1 cellular context compared by ENCODE assay signal in the genomic region with DNA sequence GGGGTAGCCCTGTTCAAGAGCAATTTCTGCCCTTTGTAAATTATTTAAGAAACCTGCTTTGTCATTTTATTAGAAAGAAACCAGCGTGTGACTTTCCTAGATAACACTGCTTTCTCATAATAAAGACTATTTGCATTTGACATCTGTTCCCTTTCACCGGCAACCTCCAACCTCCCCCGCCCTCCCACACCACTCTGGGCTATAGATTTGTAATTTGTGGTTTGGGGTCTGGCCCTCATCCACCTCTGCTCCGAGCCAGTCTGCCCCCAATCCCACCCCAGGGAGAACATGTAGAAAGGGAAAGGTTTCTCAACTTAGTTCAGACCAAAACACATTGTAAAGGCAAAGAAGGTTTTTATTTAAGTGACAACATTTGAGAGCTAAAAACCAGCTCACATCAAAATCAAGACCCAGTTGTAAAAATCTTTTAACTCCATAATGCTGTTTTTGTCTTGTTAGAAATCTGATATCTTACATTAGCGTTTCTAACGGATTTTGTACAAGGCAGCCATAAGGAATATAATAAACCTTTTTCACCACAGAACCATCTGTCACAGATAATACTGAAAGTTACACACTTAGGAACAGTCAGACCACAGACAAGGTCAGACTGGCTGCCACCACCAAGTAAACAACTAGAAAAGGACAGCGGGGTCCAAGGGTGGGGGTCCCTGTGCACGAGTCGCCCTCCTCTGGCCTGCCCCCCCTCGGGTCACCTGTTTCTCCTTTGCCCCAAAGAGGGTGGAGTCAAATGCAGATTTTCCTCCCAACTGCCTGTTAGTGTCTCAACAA.
TF ChIP-seq lines count a peak whose summit lies in the region.

No MANE protein-coding gene starts in this region.

TF ChIP-seq in K562, 482 proteins besides CTCF, POLR2A, EP300 and RAD21 (continued from another document and continues in another):
- TF ChIP-seq, protein P1, sequence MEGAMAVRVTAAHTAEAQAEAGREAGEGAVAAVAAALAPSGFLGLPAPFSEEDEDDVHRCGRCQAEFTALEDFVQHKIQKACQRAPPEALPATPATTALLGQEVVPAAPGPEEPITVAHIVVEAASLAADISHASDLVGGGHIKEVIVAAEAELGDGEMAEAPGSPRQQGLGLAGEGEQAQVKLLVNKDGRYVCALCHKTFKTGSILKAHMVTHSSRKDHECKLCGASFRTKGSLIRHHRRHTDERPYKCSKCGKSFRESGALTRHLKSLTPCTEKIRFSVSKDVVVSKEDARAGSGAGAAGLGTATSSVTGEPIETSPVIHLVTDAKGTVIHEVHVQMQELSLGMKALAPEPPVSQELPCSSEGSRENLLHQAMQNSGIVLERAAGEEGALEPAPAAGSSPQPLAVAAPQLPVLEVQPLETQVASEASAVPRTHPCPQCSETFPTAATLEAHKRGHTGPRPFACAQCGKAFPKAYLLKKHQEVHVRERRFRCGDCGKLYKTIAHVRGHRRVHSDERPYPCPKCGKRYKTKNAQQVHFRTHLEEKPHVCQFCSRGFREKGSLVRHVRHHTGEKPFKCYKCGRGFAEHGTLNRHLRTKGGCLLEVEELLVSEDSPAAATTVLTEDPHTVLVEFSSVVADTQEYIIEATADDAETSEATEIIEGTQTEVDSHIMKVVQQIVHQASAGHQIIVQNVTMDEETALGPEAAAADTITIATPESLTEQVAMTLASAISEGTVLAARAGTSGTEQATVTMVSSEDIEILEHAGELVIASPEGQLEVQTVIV (CRISPR knock-in tag; IDR thresholded peaks at IDR 0.05; ENCODE audit: borderline replicate concordance) = no peak
- no peak for TF ChIP-seq CHCHD3 (CRISPR knock-in tag; IDR thresholded peaks at IDR 0.05)
- TF ChIP-seq ZNF707 (CRISPR knock-in tag; conservative IDR thresholded peaks at IDR 0.05) = no peak
- no peak for TF ChIP-seq ZBTB8A (IDR thresholded peaks at IDR 0.05; ENCODE audit: partially characterized antibody)
- TF ChIP-seq KLF16 (IDR thresholded peaks at IDR 0.05) = 0 out of 2 replicates have a peak, but pooled peaks have one; percentile 22
- peak; percentile 73 for TF ChIP-seq TAL1 (IDR thresholded peaks at IDR 0.05)
- peak in 1 of 2 experiments; percentile 18; a peak in 1 of 4 replicates for TF ChIP-seq RCOR1 (IDR thresholded peaks at IDR 0.05; ENCODE audit: borderline replicate concordance in 1 of 2, low read depth in 2 of 2, low read length in 2 of 2)
- TF ChIP-seq, protein P2, sequence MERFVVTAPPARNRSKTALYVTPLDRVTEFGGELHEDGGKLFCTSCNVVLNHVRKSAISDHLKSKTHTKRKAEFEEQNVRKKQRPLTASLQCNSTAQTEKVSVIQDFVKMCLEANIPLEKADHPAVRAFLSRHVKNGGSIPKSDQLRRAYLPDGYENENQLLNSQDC (CRISPR knock-in tag; IDR thresholded peaks at IDR 0.05) = no peak
- TF ChIP-seq FOXK1 (CRISPR knock-in tag; IDR thresholded peaks at IDR 0.05; ENCODE audit: borderline replicate concordance) = no peak
- TF ChIP-seq ZC3H4 (CRISPR knock-in tag; IDR thresholded peaks at IDR 0.05; ENCODE audit: borderline replicate concordance) = no peak
- no peak for TF ChIP-seq ZNF551 (CRISPR knock-in tag; IDR thresholded peaks at IDR 0.05)
- no peak for TF ChIP-seq ZNF764 (CRISPR knock-in tag; IDR thresholded peaks at IDR 0.05; ENCODE audit: low read depth)
- TF ChIP-seq ZNF224 (CRISPR knock-in tag; IDR thresholded peaks at IDR 0.05) = no peak
- peak; percentile 71; the same call in 1 of the 2 replicates for TF ChIP-seq BCL6 (CRISPR knock-in tag; IDR thresholded peaks at IDR 0.05)
- no peak for TF ChIP-seq ZFP1 (CRISPR knock-in tag; IDR thresholded peaks at IDR 0.05)
- TF ChIP-seq NFIC (IDR thresholded peaks at IDR 0.05) = peak; percentile 67
- no peak for TF ChIP-seq ZNF282 (CRISPR knock-in tag; IDR thresholded peaks at IDR 0.05)
- TF ChIP-seq, protein P3, sequence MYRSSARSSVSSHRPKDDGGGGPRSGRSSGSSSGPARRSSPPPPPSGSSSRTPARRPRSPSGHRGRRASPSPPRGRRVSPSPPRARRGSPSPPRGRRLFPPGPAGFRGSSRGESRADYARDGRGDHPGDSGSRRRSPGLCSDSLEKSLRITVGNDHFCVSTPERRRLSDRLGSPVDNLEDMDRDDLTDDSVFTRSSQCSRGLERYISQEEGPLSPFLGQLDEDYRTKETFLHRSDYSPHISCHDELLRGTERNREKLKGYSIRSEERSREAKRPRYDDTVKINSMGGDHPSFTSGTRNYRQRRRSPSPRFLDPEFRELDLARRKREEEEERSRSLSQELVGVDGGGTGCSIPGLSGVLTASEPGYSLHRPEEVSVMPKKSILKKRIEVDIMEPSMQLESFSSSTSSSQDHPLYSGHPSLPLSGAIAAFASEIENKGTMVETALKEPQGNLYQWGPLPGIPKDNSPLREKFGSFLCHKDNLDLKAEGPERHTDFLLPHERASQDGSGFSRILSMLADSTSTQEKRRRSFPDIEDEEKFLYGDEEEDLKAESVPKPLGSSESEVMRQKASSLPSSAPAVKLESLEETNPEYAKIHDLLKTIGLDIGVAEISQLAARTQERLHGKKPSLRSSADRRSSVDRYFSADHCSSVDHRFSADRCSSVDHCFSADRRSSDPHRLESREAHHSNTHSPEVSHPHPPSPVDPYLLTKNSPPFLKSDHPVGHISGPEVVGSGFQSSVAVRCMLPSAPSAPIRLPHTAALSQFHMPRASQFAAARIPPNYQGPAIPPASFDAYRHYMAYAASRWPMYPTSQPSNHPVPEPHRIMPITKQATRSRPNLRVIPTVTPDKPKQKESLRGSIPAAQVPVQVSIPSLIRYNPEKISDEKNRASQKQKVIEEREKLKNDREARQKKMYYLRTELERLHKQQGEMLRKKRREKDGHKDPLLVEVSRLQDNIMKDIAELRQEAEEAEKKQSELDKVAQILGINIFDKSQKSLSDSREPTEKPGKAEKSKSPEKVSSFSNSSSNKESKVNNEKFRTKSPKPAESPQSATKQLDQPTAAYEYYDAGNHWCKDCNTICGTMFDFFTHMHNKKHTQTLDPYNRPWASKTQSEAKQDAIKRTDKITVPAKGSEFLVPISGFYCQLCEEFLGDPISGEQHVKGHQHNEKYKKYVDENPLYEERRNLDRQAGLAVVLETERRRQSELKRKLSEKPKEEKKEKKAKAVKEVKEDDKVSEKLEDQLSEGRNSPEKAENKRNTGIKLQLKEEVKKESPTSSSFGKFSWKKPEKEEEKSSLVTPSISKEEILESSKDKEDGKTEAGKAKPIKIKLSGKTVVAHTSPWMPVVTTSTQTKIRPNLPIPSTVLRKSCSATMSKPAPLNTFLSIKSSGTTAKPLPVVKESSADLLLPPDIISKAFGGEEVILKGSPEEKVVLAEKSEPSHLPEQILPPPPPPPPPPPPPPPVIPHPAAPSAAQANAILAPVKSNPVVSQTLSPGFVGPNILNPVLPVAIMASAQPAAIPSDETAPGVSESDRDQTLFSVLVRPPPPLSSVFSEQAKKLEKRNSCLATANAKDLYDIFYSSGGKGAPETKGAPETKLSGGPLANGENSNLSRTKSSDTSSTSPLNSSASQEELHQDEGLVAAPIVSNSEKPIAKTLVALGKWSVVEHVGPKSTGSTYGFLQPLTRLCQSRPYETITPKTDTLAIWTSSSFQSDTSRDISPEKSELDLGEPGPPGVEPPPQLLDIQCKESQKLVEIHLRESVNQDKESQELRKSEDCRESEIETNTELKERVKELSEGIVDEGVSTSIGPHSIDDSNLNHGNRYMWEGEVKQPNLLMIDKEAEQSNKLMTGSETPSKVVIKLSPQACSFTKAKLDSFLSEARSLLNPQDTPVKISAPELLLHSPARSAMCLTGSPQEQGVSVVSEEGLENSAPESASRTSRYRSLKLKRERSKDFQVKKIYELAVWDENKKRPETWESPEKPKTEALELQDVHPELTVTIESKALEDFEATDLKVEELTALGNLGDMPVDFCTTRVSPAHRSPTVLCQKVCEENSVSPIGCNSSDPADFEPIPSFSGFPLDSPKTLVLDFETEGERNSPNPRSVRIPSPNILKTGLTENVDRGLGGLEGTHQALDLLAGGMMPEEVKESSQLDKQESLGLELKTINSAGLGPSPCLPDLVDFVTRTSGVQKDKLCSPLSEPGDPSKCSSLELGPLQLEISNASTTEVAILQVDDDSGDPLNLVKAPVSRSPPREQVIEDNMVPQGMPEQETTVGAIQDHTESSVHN (IDR thresholded peaks at IDR 0.05; ENCODE audit: borderline replicate concordance in 1 of 2, low read depth in 1 of 2) = no peak
- TF ChIP-seq TEAD4 (IDR thresholded peaks at IDR 0.05; ENCODE audit: low read length) = peak; percentile 58; the same call in 1 of the 2 replicates
- no peak for TF ChIP-seq TEAD4 (CRISPR knock-in tag; IDR thresholded peaks at IDR 0.05; ENCODE audit: borderline replicate concordance)
- TF ChIP-seq, protein P4, sequence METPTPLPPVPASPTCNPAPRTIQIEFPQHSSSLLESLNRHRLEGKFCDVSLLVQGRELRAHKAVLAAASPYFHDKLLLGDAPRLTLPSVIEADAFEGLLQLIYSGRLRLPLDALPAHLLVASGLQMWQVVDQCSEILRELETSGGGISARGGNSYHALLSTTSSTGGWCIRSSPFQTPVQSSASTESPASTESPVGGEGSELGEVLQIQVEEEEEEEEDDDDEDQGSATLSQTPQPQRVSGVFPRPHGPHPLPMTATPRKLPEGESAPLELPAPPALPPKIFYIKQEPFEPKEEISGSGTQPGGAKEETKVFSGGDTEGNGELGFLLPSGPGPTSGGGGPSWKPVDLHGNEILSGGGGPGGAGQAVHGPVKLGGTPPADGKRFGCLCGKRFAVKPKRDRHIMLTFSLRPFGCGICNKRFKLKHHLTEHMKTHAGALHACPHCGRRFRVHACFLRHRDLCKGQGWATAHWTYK (CRISPR knock-in tag; IDR thresholded peaks at IDR 0.05) = no peak
- no peak for TF ChIP-seq ZNF232 (CRISPR knock-in tag; IDR thresholded peaks at IDR 0.05)
- TF ChIP-seq, protein P5, sequence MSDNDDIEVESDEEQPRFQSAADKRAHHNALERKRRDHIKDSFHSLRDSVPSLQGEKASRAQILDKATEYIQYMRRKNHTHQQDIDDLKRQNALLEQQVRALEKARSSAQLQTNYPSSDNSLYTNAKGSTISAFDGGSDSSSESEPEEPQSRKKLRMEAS (CRISPR knock-in tag; IDR thresholded peaks at IDR 0.05) = no peak
- TF ChIP-seq, protein P6, sequence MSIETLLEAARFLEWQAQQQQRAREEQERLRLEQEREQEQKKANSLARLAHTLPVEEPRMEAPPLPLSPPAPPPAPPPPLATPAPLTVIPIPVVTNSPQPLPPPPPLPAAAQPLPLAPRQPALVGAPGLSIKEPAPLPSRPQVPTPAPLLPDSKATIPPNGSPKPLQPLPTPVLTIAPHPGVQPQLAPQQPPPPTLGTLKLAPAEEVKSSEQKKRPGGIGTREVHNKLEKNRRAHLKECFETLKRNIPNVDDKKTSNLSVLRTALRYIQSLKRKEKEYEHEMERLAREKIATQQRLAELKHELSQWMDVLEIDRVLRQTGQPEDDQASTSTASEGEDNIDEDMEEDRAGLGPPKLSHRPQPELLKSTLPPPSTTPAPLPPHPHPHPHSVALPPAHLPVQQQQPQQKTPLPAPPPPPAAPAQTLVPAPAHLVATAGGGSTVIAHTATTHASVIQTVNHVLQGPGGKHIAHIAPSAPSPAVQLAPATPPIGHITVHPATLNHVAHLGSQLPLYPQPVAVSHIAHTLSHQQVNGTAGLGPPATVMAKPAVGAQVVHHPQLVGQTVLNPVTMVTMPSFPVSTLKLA (conservative IDR thresholded peaks at IDR 0.05) = no peak
- TF ChIP-seq, protein P7, sequence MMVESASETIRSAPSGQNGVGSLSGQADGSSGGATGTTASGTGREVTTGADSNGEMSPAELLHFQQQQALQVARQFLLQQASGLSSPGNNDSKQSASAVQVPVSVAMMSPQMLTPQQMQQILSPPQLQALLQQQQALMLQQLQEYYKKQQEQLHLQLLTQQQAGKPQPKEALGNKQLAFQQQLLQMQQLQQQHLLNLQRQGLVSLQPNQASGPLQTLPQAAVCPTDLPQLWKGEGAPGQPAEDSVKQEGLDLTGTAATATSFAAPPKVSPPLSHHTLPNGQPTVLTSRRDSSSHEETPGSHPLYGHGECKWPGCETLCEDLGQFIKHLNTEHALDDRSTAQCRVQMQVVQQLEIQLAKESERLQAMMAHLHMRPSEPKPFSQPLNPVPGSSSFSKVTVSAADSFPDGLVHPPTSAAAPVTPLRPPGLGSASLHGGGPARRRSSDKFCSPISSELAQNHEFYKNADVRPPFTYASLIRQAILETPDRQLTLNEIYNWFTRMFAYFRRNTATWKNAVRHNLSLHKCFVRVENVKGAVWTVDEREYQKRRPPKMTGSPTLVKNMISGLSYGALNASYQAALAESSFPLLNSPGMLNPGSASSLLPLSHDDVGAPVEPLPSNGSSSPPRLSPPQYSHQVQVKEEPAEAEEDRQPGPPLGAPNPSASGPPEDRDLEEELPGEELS (CRISPR knock-in tag; IDR thresholded peaks at IDR 0.05; ENCODE audit: borderline replicate concordance) = no peak
- TF ChIP-seq, protein P8, sequence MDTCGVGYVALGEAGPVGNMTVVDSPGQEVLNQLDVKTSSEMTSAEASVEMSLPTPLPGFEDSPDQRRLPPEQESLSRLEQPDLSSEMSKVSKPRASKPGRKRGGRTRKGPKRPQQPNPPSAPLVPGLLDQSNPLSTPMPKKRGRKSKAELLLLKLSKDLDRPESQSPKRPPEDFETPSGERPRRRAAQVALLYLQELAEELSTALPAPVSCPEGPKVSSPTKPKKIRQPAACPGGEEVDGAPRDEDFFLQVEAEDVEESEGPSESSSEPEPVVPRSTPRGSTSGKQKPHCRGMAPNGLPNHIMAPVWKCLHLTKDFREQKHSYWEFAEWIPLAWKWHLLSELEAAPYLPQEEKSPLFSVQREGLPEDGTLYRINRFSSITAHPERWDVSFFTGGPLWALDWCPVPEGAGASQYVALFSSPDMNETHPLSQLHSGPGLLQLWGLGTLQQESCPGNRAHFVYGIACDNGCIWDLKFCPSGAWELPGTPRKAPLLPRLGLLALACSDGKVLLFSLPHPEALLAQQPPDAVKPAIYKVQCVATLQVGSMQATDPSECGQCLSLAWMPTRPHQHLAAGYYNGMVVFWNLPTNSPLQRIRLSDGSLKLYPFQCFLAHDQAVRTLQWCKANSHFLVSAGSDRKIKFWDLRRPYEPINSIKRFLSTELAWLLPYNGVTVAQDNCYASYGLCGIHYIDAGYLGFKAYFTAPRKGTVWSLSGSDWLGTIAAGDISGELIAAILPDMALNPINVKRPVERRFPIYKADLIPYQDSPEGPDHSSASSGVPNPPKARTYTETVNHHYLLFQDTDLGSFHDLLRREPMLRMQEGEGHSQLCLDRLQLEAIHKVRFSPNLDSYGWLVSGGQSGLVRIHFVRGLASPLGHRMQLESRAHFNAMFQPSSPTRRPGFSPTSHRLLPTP (IDR thresholded peaks at IDR 0.05; ENCODE audit: borderline replicate concordance, extremely low read depth, insufficient read length) = no peak
- no peak for TF ChIP-seq POLR3A (IDR thresholded peaks at IDR 0.05; ENCODE audit: borderline replicate concordance, extremely low read depth, insufficient read depth, insufficient read length)
- TF ChIP-seq TSC22D4 (tag; IDR thresholded peaks at IDR 0.05) = no peak
- TF ChIP-seq ARID2 (IDR thresholded peaks at IDR 0.05) = no peak
- no peak for TF ChIP-seq JUN (IDR thresholded peaks at IDR 0.05; ENCODE audit: borderline replicate concordance, low read depth, low read length)
- no peak for TF ChIP-seq JUN (CRISPR knock-in tag; IDR thresholded peaks at IDR 0.05; ENCODE audit: borderline replicate concordance)
- TF ChIP-seq NCOA2 (IDR thresholded peaks at IDR 0.05; ENCODE audit: partially characterized antibody in 2 of 2) = no peak
- TF ChIP-seq, protein P9, sequence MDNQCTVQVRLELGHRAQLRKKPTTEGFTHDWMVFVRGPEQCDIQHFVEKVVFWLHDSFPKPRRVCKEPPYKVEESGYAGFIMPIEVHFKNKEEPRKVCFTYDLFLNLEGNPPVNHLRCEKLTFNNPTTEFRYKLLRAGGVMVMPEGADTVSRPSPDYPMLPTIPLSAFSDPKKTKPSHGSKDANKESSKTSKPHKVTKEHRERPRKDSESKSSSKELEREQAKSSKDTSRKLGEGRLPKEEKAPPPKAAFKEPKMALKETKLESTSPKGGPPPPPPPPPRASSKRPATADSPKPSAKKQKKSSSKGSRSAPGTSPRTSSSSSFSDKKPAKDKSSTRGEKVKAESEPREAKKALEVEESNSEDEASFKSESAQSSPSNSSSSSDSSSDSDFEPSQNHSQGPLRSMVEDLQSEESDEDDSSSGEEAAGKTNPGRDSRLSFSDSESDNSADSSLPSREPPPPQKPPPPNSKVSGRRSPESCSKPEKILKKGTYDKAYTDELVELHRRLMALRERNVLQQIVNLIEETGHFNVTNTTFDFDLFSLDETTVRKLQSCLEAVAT (IDR thresholded peaks at IDR 0.05) = 0 out of 4 replicates have a peak, but pooled peaks of 1 of the 2 experiments have one; percentile 35
- TF ChIP-seq NFYB (IDR thresholded peaks at IDR 0.05; ENCODE audit: extremely low read depth, insufficient read length) = no peak
